8 cellular contexts compared by ENCODE assay signal in genomic region chr10:28939352-28940157, GRCh38.
DNase-seq lines count a peak whose midpoint lies in the region; ATAC-seq and TF ChIP-seq lines count a peak whose summit lies in the region.

No MANE protein-coding gene starts in this region.

- H3K36me3 ChIP-seq in left ventricle myocardium inferior (no peaks in the 10 kb centered on the region), gastrocnemius medialis (no peaks in the 10 kb centered on the region)

- H3K4me3 ChIP-seq in left ventricle myocardium inferior (no peak overlapping the region), gastrocnemius medialis (peak overlapping the region in 1 of 4 donors; percentile 16)

- ATAC-seq in gastrocnemius medialis (peak; percentile 36 to 80), GM19467 (IDR thresholded peaks at IDR 0.05; ENCODE audit: unreplicated experiment) (no peak), HG02763 (IDR thresholded peaks at IDR 0.05; ENCODE audit: unreplicated experiment) (no peak), HG03378 (IDR thresholded peaks at IDR 0.05; ENCODE audit: unreplicated experiment) (no peak)

- DNase-seq in DMS79 treated with DMSO at 0.1 percent for 48 hours (lab: John Stamatoyannopoulos, UW) (peak; percentile 28), DMS79 (lab: John Stamatoyannopoulos, UW) (no peak), OCI-M1 (lab: John Stamatoyannopoulos, UW) (peak; percentile 15), left ventricle myocardium inferior (peak; percentile 39), gastrocnemius medialis (peak; percentile 14 to 18)

- no peaks in the 10 kb centered on the region for H3K27me3 ChIP-seq in left ventricle myocardium inferior (ENCODE audit: low read depth)
- no peaks in the 10 kb centered on the region for H3K27me3 ChIP-seq in gastrocnemius medialis

- H3K9me3 ChIP-seq in left ventricle myocardium inferior (replicated peaks) (peaks cover 5% of the 10 kb centered on the region), gastrocnemius medialis (no peaks in the 10 kb centered on the region)

- H3K27ac ChIP-seq in left ventricle myocardium inferior (replicated peaks) = peak overlapping the region; percentile 6
- no peak overlapping the region for H3K27ac ChIP-seq in gastrocnemius medialis

- intact Hi-C loops in left ventricle myocardium inferior (cut with micrococcal nuclease) = no loop called here
- intact Hi-C loops in gastrocnemius medialis (cut with DNase I; ENCODE audit: low total_unique reads) = no loop called here

- in situ Hi-C loops in gastrocnemius medialis (cut with MboI; ENCODE audit: low sequenced_read_pairs in 4 of 4) = no loop called here

- peaks cover 12% of the 10 kb centered on the region for H3K4me1 ChIP-seq in left ventricle myocardium inferior
- peaks cover 13 to 25% of the 10 kb centered on the region in 2 donors for H3K4me1 ChIP-seq in gastrocnemius medialis

- peak; percentile 10 for TF ChIP-seq CTCF in left ventricle myocardium inferior (IDR thresholded peaks at IDR 0.05; ENCODE audit: borderline replicate concordance)
- TF ChIP-seq CTCF in gastrocnemius medialis (IDR thresholded peaks at IDR 0.05 in 4 of 5, conservative IDR thresholded peaks at IDR 0.05 in 1 of 5) = peak in 1 of 5 experiments; percentile 17

- no peak for TF ChIP-seq POLR2A in gastrocnemius medialis (IDR thresholded peaks at IDR 0.05)

Comparison
In these comparisons a context has a peak if more than half of its experiments do, and no peak if none do; other contexts are left out.
1. ATAC-seq: peak in gastrocnemius medialis (2 of 2); none in GM19467 (single experiment), HG02763 (single experiment) and HG03378 (single experiment).